19 cellular contexts compared by ENCODE assay signal in genomic region chr16:12171706-12172105, GRCh38.
A peak's percentile ranks its signal among the peaks of the same experiment; 100 is the strongest.
DNase-seq lines count a peak whose midpoint lies in the region; ATAC-seq and TF ChIP-seq lines count a peak whose summit lies in the region.
"Had no signal": no experiment of that assay in that cellular context is flagged by ENCODE, and none has a peak within 500 bp of the region (broad histone marks: within the 10 kb centered on the region; RNA-seq: fewer than 3 reads in every experiment).

No MANE protein-coding gene starts in this region.

- H3K9me3 ChIP-seq in breast epithelium = no peaks in the 10 kb centered on the region
- H3K9me3 ChIP-seq in mammary epithelial cell (replicated peaks; ENCODE audit: insufficient read depth, low read length) = no peaks in the 10 kb centered on the region
- no peaks in the 10 kb centered on the region for H3K9me3 ChIP-seq in hepatocyte (ENCODE audit: low read depth)
- H3K9me3 ChIP-seq: HAP-1 had no signal

- TF ChIP-seq CTCF in breast epithelium (IDR thresholded peaks at IDR 0.05) (no peak), mammary epithelial cell (conservative IDR thresholded peaks at IDR 0.05 in 1 of 2, IDR thresholded peaks at IDR 0.05 in 1 of 2; ENCODE audit: extremely low read depth in 1 of 2, insufficient read depth in 1 of 2, low read depth in 1 of 2, low read length in 2 of 2) (no peak), hepatocyte (IDR thresholded peaks at IDR 0.05; ENCODE audit: poor library complexity) (no peak)

- TF ChIP-seq POLR2A in breast epithelium (IDR thresholded peaks at IDR 0.05) = no peak

- CTCF ChIA-PET in mammary epithelial cell (lab: Charles Lee; ENCODE audit: low non-redundant PET) = no interaction called here

- no peaks in the 10 kb centered on the region for H3K9me2 ChIP-seq in hepatocyte (replicated peaks; ENCODE audit: insufficient read depth)

- H3K9ac ChIP-seq in mammary epithelial cell (ENCODE audit: insufficient read depth, low read length) = no peak overlapping the region

- H2AFZ ChIP-seq in mammary epithelial cell (ENCODE audit: low read depth, low read length) (no peak overlapping the region), hepatocyte (no peak overlapping the region)

- dilution Hi-C loops in mammary epithelial cell (cut with HindIII; ENCODE audit: low sequenced_read_pairs) = no loop called here

- H3K4me1 ChIP-seq in breast epithelium (no peaks in the 10 kb centered on the region), mammary epithelial cell (ENCODE audit: insufficient read depth, low read length) (no peaks in the 10 kb centered on the region), hepatocyte (ENCODE audit: insufficient read depth) (no peaks in the 10 kb centered on the region)
- H3K4me1 ChIP-seq: HAP-1 had no signal

- BruUV-seq in mammary epithelial cell (replicated peaks; lab: Mats Ljungman, UMichigan) = no TSS peak

- no peaks in the 10 kb centered on the region for H3K27me3 ChIP-seq in breast epithelium
- no peaks in the 10 kb centered on the region for H3K27me3 ChIP-seq in mammary epithelial cell (ENCODE audit: insufficient read depth, low read length)
- H3K27me3 ChIP-seq in hepatocyte = no peaks in the 10 kb centered on the region

- DNase-seq in breast epithelium (ENCODE audit: low spot score in 2 of 2) (no peak), mammary epithelial cell (no peak), hepatocyte (ENCODE audit: low spot score) (no peak), posterior vena cava (ENCODE audit: low spot score) (peak; percentile 11), AG08395 (ENCODE audit: low spot score) (no peak), left cardiac atrium (no peak), NCI-H524 treated with DMSO at 0.1 percent for 48 hours (lab: John Stamatoyannopoulos, UW) (no peak)
- DNase-seq: CD4-positive, CD25-positive, alpha-beta regulatory T cell; GOT3; NCI-H1048; NCI-H1417; NCI-H1694; NCI-H2029 treated with DMSO at 0.1 percent for 48 hours; NCI-H2227 treated with DMSO at 0.1 percent for 48 hours; NCI-H69; SHP77 treated with DMSO at 0.1 percent for 48 hours had no signal

- no peak overlapping the region for H3K4me2 ChIP-seq in mammary epithelial cell (ENCODE audit: insufficient read depth, low read depth, low read length)
- no peak overlapping the region for H3K4me2 ChIP-seq in hepatocyte

- no peaks in the 10 kb centered on the region for H4K20me1 ChIP-seq in mammary epithelial cell (ENCODE audit: insufficient read depth, low read length)
- H4K20me1 ChIP-seq in hepatocyte (ENCODE audit: insufficient read depth, poor library complexity, severe bottlenecking) = no peaks in the 10 kb centered on the region

- intact Hi-C loops in breast epithelium (cut with DNase I; ENCODE audit: low total_unique reads) = no loop called here
- intact Hi-C loops in mammary epithelial cell (cut with micrococcal nuclease) = no loop called here
- intact Hi-C loops in posterior vena cava (cut with DNase I) = no loop called here
- intact Hi-C loops in left cardiac atrium (cut with DNase I) = no loop called here

- in situ Hi-C loops in mammary epithelial cell (cut with MboI; ENCODE audit: low sequenced_read_pairs in 2 of 2) = no loop called here

- WGBS in mammary epithelial cell (ENCODE audit: low coverage, missing lambda C conversion rate) = 97% methylated on average over 6 of the region's 6 CpGs
- WGBS in hepatocyte (ENCODE audit: low lambda C conversion rate, missing lambda C conversion rate) = 96% methylated on average over 6 of the region's 6 CpGs

- H3K27ac ChIP-seq in breast epithelium (peak overlapping the region; percentile 43 to 50), mammary epithelial cell (ENCODE audit: insufficient read depth, low read depth, low read length) (no peak overlapping the region), hepatocyte (peak overlapping the region; percentile 26)
- H3K27ac ChIP-seq: 22Rv1 had no signal

- H3K4me3 ChIP-seq in breast epithelium (no peak overlapping the region), mammary epithelial cell (replicated peaks in 1 of 3; ENCODE audit: insufficient read depth in 1 of 3, low read depth in 2 of 3, low read length in 3 of 3) (no peak overlapping the region), hepatocyte (no peak overlapping the region)
- H3K4me3 ChIP-seq: HAP-1 had no signal

- no peaks in the 10 kb centered on the region for H3K36me3 ChIP-seq in breast epithelium
- H3K36me3 ChIP-seq in mammary epithelial cell (ENCODE audit: insufficient read depth, low read length) = no peaks in the 10 kb centered on the region
- H3K36me3 ChIP-seq in hepatocyte (replicated peaks; ENCODE audit: insufficient read depth, low read depth) = no peaks in the 10 kb centered on the region
- H3K36me3 ChIP-seq: HAP-1 had no signal

- no peak for ATAC-seq in left cardiac atrium
- ATAC-seq: Panc1 had no signal

- no peaks in the 10 kb centered on the region for H3K79me2 ChIP-seq in mammary epithelial cell (ENCODE audit: insufficient read depth, low read length)
- no peaks in the 10 kb centered on the region for H3K79me2 ChIP-seq in hepatocyte
